Comparison of ENCODE assay signal across 1 cellular context in the genomic region with DNA sequence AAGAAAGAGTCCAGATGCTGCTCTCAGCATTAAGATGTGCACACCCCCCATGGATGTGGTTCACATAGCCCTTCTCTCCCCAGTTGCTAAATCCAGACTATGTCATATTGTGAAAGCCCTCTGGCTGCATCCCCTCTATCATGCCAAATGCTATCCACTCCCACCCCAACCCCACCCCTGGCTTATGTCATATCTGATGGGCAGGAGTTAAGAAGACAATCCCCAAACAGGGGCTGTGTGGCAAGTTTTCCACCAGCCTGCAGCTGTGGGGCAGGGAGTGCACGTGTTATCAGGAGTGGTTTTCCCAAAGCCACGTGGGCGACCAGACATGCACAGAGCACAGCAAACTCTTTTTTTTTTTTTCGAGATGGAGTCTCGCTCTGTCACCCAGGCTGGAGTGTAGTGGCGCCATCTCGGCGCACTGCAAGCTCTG.
A peak's percentile ranks its signal among the peaks of the same experiment; 100 is the strongest.
TF ChIP-seq lines count a peak whose summit lies in the region.

No MANE protein-coding gene starts in this region.

TF ChIP-seq in K562, 482 proteins besides CTCF, POLR2A, EP300 and RAD21 (continued from another document and continues in another):
- TF ChIP-seq, protein P1, sequence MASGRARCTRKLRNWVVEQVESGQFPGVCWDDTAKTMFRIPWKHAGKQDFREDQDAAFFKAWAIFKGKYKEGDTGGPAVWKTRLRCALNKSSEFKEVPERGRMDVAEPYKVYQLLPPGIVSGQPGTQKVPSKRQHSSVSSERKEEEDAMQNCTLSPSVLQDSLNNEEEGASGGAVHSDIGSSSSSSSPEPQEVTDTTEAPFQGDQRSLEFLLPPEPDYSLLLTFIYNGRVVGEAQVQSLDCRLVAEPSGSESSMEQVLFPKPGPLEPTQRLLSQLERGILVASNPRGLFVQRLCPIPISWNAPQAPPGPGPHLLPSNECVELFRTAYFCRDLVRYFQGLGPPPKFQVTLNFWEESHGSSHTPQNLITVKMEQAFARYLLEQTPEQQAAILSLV (tag; IDR thresholded peaks at IDR 0.05), result no peak
- TF ChIP-seq CBFA2T3 (IDR thresholded peaks at IDR 0.05), result peak; percentile 34; the same call in 1 of the 2 replicates
- TF ChIP-seq ZNF263 (CRISPR knock-in tag; IDR thresholded peaks at IDR 0.05; ENCODE audit: borderline replicate concordance), result no peak
- TF ChIP-seq NFIX (CRISPR knock-in tag; IDR thresholded peaks at IDR 0.05; ENCODE audit: low read depth), result no peak
- TF ChIP-seq BHLHE40 (IDR thresholded peaks at IDR 0.05; ENCODE audit: low read length), result peak; percentile 73
- TF ChIP-seq ZNF644 (tag; IDR thresholded peaks at IDR 0.05; ENCODE audit: low read depth), result no peak
- peak; percentile 83 for TF ChIP-seq ZNF384 (IDR thresholded peaks at IDR 0.05; ENCODE audit: low read depth, low read length)
- no peak for TF ChIP-seq TOE1 (IDR thresholded peaks at IDR 0.05; ENCODE audit: borderline replicate concordance)
- TF ChIP-seq TOE1 (CRISPR knock-in tag; IDR thresholded peaks at IDR 0.05; ENCODE audit: borderline replicate concordance, low read depth), result no peak
- TF ChIP-seq DIDO1 (tag; IDR thresholded peaks at IDR 0.05; ENCODE audit: low read depth), result no peak
- TF ChIP-seq XRCC3 (IDR thresholded peaks at IDR 0.05), result no peak
- TF ChIP-seq, protein P2, sequence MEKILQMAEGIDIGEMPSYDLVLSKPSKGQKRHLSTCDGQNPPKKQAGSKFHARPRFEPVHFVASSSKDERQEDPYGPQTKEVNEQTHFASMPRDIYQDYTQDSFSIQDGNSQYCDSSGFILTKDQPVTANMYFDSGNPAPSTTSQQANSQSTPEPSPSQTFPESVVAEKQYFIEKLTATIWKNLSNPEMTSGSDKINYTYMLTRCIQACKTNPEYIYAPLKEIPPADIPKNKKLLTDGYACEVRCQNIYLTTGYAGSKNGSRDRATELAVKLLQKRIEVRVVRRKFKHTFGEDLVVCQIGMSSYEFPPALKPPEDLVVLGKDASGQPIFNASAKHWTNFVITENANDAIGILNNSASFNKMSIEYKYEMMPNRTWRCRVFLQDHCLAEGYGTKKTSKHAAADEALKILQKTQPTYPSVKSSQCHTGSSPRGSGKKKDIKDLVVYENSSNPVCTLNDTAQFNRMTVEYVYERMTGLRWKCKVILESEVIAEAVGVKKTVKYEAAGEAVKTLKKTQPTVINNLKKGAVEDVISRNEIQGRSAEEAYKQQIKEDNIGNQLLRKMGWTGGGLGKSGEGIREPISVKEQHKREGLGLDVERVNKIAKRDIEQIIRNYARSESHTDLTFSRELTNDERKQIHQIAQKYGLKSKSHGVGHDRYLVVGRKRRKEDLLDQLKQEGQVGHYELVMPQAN (IDR thresholded peaks at IDR 0.05; ENCODE audit: borderline replicate concordance), result peak; percentile 31; the same call in 1 of the 2 replicates
- TF ChIP-seq, protein P3, sequence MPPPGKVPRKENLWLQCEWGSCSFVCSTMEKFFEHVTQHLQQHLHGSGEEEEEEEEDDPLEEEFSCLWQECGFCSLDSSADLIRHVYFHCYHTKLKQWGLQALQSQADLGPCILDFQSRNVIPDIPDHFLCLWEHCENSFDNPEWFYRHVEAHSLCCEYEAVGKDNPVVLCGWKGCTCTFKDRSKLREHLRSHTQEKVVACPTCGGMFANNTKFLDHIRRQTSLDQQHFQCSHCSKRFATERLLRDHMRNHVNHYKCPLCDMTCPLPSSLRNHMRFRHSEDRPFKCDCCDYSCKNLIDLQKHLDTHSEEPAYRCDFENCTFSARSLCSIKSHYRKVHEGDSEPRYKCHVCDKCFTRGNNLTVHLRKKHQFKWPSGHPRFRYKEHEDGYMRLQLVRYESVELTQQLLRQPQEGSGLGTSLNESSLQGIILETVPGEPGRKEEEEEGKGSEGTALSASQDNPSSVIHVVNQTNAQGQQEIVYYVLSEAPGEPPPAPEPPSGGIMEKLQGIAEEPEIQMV (tag; conservative IDR thresholded peaks at IDR 0.05; ENCODE audit: low read depth), result no peak
- TF ChIP-seq CREB1 (IDR thresholded peaks at IDR 0.05), result no peak
- no peak for TF ChIP-seq CREB1 (CRISPR knock-in tag; IDR thresholded peaks at IDR 0.05)
- TF ChIP-seq ZNF79 (CRISPR knock-in tag; IDR thresholded peaks at IDR 0.05; ENCODE audit: low read depth), result no peak
- TF ChIP-seq, protein P4, sequence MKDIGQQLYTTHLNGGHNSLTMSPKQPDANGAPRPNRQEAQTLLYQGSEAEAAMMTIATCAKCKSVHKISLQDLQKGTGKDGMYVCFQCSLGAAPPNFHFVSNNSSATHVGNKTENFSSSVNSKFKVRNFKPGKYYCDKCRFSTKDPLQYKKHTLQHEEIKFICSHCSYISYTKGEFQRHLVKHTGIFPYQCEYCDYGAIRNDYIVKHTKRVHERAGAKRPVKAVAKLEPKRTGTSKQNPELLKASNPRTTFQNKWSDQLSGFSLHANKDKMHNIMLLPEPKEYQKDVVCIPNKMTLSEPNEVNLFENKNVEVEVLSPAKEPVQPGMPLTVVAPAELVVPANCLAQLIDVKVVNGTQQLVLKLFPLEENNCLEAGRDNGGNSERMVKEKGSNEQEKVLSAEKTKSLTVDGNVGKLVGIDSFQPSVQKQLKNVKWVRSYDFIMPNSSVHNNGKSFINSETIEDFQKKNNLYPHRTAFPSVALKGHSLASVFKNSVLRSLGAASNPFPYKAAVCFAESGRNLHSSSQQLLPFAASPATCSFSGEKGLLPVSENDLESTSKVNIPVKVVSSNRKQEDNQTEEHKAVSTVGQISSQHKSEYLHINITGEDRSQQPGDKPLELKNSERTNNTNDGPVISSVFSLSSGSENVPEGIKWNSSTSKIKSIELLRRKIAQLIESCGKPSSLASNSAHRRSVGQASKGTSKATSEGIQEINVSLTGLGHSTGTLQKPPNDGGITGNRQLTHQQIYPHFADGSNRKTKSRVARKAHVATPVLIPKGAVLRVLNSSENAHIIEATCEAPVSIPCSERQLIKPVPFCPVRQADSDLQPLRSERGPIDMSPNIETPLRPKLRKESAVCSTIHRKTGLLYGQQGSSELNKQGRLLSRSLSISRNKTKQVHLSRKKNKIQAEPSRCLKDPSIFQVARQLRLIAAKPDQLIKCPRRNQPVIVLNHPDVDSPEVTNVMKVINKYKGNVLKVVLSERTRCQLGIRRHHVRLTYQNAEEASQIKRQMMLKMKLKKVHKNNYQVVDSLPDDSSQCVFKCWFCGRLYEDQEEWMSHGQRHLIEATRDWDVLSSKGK (CRISPR knock-in tag; IDR thresholded peaks at IDR 0.05), result no peak
- no peak for TF ChIP-seq ZNF436 (CRISPR knock-in tag; IDR thresholded peaks at IDR 0.05)
- TF ChIP-seq, protein P5, sequence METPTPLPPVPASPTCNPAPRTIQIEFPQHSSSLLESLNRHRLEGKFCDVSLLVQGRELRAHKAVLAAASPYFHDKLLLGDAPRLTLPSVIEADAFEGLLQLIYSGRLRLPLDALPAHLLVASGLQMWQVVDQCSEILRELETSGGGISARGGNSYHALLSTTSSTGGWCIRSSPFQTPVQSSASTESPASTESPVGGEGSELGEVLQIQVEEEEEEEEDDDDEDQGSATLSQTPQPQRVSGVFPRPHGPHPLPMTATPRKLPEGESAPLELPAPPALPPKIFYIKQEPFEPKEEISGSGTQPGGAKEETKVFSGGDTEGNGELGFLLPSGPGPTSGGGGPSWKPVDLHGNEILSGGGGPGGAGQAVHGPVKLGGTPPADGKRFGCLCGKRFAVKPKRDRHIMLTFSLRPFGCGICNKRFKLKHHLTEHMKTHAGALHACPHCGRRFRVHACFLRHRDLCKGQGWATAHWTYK (CRISPR knock-in tag; IDR thresholded peaks at IDR 0.05), result no peak
- TF ChIP-seq ZNF778 (CRISPR knock-in tag; IDR thresholded peaks at IDR 0.05), result no peak
- no peak for TF ChIP-seq ZNF551 (CRISPR knock-in tag; IDR thresholded peaks at IDR 0.05)
- TF ChIP-seq CBFA2T2 (conservative IDR thresholded peaks at IDR 0.05), result no peak; the same call in 1 of the 2 replicates
- TF ChIP-seq TARDBP (IDR thresholded peaks at IDR 0.05), result no peak
- TF ChIP-seq SREBF1 (IDR thresholded peaks at IDR 0.05; ENCODE audit: borderline replicate concordance, low read depth, low read length), result no peak
- TF ChIP-seq, protein P6, sequence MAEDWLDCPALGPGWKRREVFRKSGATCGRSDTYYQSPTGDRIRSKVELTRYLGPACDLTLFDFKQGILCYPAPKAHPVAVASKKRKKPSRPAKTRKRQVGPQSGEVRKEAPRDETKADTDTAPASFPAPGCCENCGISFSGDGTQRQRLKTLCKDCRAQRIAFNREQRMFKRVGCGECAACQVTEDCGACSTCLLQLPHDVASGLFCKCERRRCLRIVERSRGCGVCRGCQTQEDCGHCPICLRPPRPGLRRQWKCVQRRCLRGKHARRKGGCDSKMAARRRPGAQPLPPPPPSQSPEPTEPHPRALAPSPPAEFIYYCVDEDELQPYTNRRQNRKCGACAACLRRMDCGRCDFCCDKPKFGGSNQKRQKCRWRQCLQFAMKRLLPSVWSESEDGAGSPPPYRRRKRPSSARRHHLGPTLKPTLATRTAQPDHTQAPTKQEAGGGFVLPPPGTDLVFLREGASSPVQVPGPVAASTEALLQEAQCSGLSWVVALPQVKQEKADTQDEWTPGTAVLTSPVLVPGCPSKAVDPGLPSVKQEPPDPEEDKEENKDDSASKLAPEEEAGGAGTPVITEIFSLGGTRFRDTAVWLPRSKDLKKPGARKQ (CRISPR knock-in tag; IDR thresholded peaks at IDR 0.05), result no peak
- TF ChIP-seq, protein P7, sequence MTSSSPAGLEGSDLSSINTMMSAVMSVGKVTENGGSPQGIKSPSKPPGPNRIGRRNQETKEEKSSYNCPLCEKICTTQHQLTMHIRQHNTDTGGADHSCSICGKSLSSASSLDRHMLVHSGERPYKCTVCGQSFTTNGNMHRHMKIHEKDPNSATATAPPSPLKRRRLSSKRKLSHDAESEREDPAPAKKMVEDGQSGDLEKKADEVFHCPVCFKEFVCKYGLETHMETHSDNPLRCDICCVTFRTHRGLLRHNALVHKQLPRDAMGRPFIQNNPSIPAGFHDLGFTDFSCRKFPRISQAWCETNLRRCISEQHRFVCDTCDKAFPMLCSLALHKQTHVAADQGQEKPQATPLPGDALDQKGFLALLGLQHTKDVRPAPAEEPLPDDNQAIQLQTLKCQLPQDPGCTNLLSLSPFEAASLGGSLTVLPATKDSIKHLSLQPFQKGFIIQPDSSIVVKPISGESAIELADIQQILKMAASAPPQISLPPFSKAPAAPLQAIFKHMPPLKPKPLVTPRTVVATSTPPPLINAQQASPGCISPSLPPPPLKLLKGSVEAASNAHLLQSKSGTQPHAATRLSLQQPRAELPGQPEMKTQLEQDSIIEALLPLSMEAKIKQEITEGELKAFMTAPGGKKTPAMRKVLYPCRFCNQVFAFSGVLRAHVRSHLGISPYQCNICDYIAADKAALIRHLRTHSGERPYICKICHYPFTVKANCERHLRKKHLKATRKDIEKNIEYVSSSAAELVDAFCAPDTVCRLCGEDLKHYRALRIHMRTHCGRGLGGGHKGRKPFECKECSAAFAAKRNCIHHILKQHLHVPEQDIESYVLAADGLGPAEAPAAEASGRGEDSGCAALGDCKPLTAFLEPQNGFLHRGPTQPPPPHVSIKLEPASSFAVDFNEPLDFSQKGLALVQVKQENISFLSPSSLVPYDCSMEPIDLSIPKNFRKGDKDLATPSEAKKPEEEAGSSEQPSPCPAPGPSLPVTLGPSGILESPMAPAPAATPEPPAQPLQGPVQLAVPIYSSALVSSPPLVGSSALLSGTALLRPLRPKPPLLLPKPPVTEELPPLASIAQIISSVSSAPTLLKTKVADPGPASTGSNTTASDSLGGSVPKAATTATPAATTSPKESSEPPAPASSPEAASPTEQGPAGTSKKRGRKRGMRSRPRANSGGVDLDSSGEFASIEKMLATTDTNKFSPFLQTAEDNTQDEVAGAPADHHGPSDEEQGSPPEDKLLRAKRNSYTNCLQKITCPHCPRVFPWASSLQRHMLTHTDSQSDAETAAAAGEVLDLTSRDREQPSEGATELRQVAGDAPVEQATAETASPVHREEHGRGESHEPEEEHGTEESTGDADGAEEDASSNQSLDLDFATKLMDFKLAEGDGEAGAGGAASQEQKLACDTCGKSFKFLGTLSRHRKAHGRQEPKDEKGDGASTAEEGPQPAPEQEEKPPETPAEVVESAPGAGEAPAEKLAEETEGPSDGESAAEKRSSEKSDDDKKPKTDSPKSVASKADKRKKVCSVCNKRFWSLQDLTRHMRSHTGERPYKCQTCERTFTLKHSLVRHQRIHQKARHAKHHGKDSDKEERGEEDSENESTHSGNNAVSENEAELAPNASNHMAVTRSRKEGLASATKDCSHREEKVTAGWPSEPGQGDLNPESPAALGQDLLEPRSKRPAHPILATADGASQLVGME (CRISPR knock-in tag; IDR thresholded peaks at IDR 0.05), result no peak
- peak; percentile 39; the same call in 1 of the 2 replicates for TF ChIP-seq L3MBTL2 (IDR thresholded peaks at IDR 0.05)
- TF ChIP-seq EP400 (IDR thresholded peaks at IDR 0.05), result peak; percentile 34; the same call in 1 of the 2 replicates
- no peak for TF ChIP-seq NFE2 (IDR thresholded peaks at IDR 0.05; ENCODE audit: low read depth)
- TF ChIP-seq, protein P8, sequence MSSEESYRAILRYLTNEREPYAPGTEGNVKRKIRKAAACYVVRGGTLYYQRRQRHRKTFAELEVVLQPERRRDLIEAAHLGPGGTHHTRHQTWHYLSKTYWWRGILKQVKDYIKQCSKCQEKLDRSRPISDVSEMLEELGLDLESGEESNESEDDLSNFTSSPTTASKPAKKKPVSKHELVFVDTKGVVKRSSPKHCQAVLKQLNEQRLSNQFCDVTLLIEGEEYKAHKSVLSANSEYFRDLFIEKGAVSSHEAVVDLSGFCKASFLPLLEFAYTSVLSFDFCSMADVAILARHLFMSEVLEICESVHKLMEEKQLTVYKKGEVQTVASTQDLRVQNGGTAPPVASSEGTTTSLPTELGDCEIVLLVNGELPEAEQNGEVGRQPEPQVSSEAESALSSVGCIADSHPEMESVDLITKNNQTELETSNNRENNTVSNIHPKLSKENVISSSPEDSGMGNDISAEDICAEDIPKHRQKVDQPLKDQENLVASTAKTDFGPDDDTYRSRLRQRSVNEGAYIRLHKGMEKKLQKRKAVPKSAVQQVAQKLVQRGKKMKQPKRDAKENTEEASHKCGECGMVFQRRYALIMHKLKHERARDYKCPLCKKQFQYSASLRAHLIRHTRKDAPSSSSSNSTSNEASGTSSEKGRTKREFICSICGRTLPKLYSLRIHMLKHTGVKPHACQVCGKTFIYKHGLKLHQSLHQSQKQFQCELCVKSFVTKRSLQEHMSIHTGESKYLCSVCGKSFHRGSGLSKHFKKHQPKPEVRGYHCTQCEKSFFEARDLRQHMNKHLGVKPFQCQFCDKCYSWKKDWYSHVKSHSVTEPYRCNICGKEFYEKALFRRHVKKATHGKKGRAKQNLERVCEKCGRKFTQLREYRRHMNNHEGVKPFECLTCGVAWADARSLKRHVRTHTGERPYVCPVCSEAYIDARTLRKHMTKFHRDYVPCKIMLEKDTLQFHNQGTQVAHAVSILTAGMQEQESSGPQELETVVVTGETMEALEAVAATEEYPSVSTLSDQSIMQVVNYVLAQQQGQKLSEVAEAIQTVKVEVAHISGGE (CRISPR knock-in tag; IDR thresholded peaks at IDR 0.05), result no peak
- TF ChIP-seq, protein P9, sequence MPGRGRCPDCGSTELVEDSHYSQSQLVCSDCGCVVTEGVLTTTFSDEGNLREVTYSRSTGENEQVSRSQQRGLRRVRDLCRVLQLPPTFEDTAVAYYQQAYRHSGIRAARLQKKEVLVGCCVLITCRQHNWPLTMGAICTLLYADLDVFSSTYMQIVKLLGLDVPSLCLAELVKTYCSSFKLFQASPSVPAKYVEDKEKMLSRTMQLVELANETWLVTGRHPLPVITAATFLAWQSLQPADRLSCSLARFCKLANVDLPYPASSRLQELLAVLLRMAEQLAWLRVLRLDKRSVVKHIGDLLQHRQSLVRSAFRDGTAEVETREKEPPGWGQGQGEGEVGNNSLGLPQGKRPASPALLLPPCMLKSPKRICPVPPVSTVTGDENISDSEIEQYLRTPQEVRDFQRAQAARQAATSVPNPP (IDR thresholded peaks at IDR 0.05; ENCODE audit: borderline replicate concordance, insufficient read depth, insufficient read length), result no peak
- TF ChIP-seq NR3C1 (CRISPR knock-in tag; IDR thresholded peaks at IDR 0.05), result no peak
- TF ChIP-seq MXI1 (IDR thresholded peaks at IDR 0.05; ENCODE audit: low read depth, low read length), result peak; percentile 78
- no peak for TF ChIP-seq FOXP1 (CRISPR knock-in tag; IDR thresholded peaks at IDR 0.05)
- TF ChIP-seq CXXC5 (CRISPR knock-in tag; IDR thresholded peaks at IDR 0.05), result no peak
- TF ChIP-seq CBX8 (IDR thresholded peaks at IDR 0.05; ENCODE audit: borderline replicate concordance, extremely low read depth, low read depth, low read length, poor library complexity, severe bottlenecking), result no peak
- no peak for TF ChIP-seq PTTG1 (tag; IDR thresholded peaks at IDR 0.05; ENCODE audit: low read depth)
